ENCODE assay signal across 21 cellular contexts in the genomic region with DNA sequence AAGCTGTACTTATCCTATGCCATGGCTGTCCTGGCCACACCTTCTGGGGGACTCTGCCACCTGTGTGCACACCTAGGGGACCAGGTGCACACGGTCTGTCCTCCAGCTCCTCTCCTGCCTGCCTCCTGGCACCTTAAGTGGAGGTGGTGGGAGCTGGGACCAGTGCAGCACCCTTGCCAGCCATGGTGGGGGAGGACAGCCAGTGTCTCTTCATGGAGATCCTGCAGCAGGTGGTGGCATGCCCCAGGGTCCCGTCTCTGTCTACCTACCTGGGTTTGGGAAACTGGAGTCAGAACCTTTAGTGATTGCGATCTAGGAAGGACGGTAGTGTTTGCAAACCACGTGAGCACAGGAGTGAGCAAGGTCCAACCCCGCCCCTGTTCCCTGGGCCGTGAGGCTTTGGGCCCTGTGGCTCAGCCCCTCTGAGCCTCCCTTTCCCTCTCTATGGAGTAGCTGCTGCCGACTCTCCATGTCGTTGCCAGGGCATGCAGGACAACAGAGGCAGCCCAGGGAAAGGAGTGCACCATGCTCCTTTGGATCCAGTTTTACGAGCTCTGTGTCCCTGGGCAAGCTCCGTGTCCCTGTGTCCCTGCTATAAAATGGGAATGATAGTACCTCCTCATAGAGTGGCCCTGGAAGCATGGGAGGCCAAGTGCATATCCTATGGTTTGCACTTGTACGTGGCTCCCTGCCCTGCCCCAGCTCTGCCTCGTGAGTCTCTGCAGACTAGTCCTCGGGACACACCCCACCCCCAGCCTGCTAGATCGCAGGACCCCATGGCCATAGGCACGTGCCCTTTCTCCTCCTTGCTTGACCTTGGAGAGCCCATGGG. TPM values are rescaled to one million over a fixed set of nuclear protein-coding genes. Genes with fewer than 3 reads are reported as not detected.
DNase-seq lines count a peak whose midpoint lies in the region; ATAC-seq and TF ChIP-seq lines count a peak whose summit lies in the region.
"Had no signal": no experiment of that assay in that cellular context is flagged by ENCODE, and none has a peak within 500 bp of the region (broad histone marks: within the 10 kb centered on the region; RNA-seq: fewer than 3 reads in every experiment).

No MANE protein-coding gene starts in this region.

- no TSS peak for BruUV-seq in mammary epithelial cell (replicated peaks; lab: Mats Ljungman, UMichigan)

- no peak for TF ChIP-seq CTCF in breast epithelium (IDR thresholded peaks at IDR 0.05)
- TF ChIP-seq CTCF in mammary epithelial cell (conservative IDR thresholded peaks at IDR 0.05 in 1 of 2, IDR thresholded peaks at IDR 0.05 in 1 of 2; ENCODE audit: extremely low read depth in 1 of 2, insufficient read depth in 1 of 2, low read depth in 1 of 2, low read length in 2 of 2) = no peak
- no peak for TF ChIP-seq CTCF in dorsolateral prefrontal cortex (IDR thresholded peaks at IDR 0.05 in 54 of 56, conservative IDR thresholded peaks at IDR 0.05 in 2 of 56; ENCODE audit: low read depth in 1 of 56, partially characterized antibody in 56 of 56)
- TF ChIP-seq CTCF in lower lobe of right lung (IDR thresholded peaks at IDR 0.05) = no peak
- TF ChIP-seq CTCF in tibial nerve (IDR thresholded peaks at IDR 0.05) = no peak

- intact Hi-C loops in breast epithelium (cut with DNase I; ENCODE audit: low total_unique reads) (no loop called here), mammary epithelial cell (cut with micrococcal nuclease) (no loop called here), dorsolateral prefrontal cortex (cut with DNase I) (no loop called here), lower lobe of right lung (cut with DNase I) (no loop called here)
- intact Hi-C loops in CD4-positive, alpha-beta memory T cell (cut with micrococcal nuclease) = no loop called here

- H3K27me3 ChIP-seq in breast epithelium (no peaks in the 10 kb centered on the region), mammary epithelial cell (ENCODE audit: insufficient read depth, low read length) (no peaks in the 10 kb centered on the region), dorsolateral prefrontal cortex (no peaks in the 10 kb centered on the region), lower lobe of right lung (ENCODE audit: low read depth) (peaks cover 8% of the 10 kb centered on the region), tibial nerve (no peaks in the 10 kb centered on the region)
- no peaks in the 10 kb centered on the region for H3K27me3 ChIP-seq in CD4-positive, alpha-beta memory T cell (ENCODE audit: insufficient read depth, low read length)
- H3K27me3 ChIP-seq: adrenal gland had no signal

- no peak overlapping the region for H3K4me2 ChIP-seq in mammary epithelial cell (ENCODE audit: insufficient read depth, low read depth, low read length)

- CTCF ChIA-PET in mammary epithelial cell (lab: Charles Lee; ENCODE audit: low non-redundant PET) = no interaction called here
- CTCF ChIA-PET in CD4-positive, alpha-beta memory T cell (lab: Charles Lee; ENCODE audit: partially characterized antibody) = interaction anchor here (5.1 kb wide), 1 partner anchor 13 kb away, joined by 34 read pairs; no protein-coding TSS in a partner anchor

- POLR2A ChIA-PET in CD4-positive, alpha-beta memory T cell (lab: Charles Lee; ENCODE audit: partially characterized antibody) = no interaction called here

- no peak for TF ChIP-seq EP300 in tibial nerve (IDR thresholded peaks at IDR 0.05)

- peaks cover 97% of the 10 kb centered on the region for H3K79me2 ChIP-seq in mammary epithelial cell (ENCODE audit: insufficient read depth, low read length)

- no peaks in the 10 kb centered on the region for H3K9me3 Mint-ChIP-seq in CD4-positive, alpha-beta memory T cell
- H3K9me3 Mint-ChIP-seq: activated T-helper 17 cell treated with anti-CD3 and anti-CD28 coated beads, Interleukin-2, amount 50 U/mL, for 72 hours; CD4-positive, CD25-positive, alpha-beta regulatory T cell; naive thymus-derived CD8-positive, alpha-beta T cell had no signal

- no peak overlapping the region for H3K4me3 ChIP-seq in breast epithelium
- no peak overlapping the region for H3K4me3 ChIP-seq in mammary epithelial cell (replicated peaks in 1 of 3; ENCODE audit: insufficient read depth in 1 of 3, low read depth in 2 of 3, low read length in 3 of 3)
- peak overlapping the region in 4 of 59 donors; percentile 5 to 18 (median 8) for H3K4me3 ChIP-seq in dorsolateral prefrontal cortex
- H3K4me3 ChIP-seq in lower lobe of right lung = no peak overlapping the region
- H3K4me3 ChIP-seq in tibial nerve = no peak overlapping the region
- no peak overlapping the region for H3K4me3 ChIP-seq in CD4-positive, alpha-beta memory T cell (ENCODE audit: low read length in 2 of 2)
- H3K4me3 ChIP-seq: adrenal gland had no signal

- TF ChIP-seq POLR2A in breast epithelium (IDR thresholded peaks at IDR 0.05) (no peak), tibial nerve (IDR thresholded peaks at IDR 0.05) (no peak)

- H3K9me3 ChIP-seq in breast epithelium = no peaks in the 10 kb centered on the region
- no peaks in the 10 kb centered on the region for H3K9me3 ChIP-seq in mammary epithelial cell (replicated peaks; ENCODE audit: insufficient read depth, low read length)
- no peaks in the 10 kb centered on the region for H3K9me3 ChIP-seq in lower lobe of right lung
- H3K9me3 ChIP-seq in tibial nerve = no peaks in the 10 kb centered on the region
- H3K9me3 ChIP-seq in CD4-positive, alpha-beta memory T cell (ENCODE audit: control insufficient read depth in 1 of 2, low read length in 2 of 2) = no peaks in the 10 kb centered on the region
- H3K9me3 ChIP-seq: adrenal gland had no signal

- H3K9ac ChIP-seq in mammary epithelial cell (ENCODE audit: insufficient read depth, low read length) = no peak overlapping the region

- peaks cover 0 to 33% of the 10 kb centered on the region in 2 donors for H3K4me1 ChIP-seq in breast epithelium
- H3K4me1 ChIP-seq in mammary epithelial cell (ENCODE audit: insufficient read depth, low read length) = peaks cover 80% of the 10 kb centered on the region
- peaks cover 35% of the 10 kb centered on the region for H3K4me1 ChIP-seq in lower lobe of right lung
- H3K4me1 ChIP-seq in tibial nerve = peaks cover 0 to 90% (median 66%) of the 10 kb centered on the region in 4 donors
- no peaks in the 10 kb centered on the region for H3K4me1 ChIP-seq in CD4-positive, alpha-beta memory T cell (ENCODE audit: insufficient read depth, low read length)

- H3K27me3 Mint-ChIP-seq in CD4-positive, alpha-beta memory T cell = peaks cover 7 to 14% of the 10 kb centered on the region in 2 donors

- peaks cover 0 to 1% (median 0%) of the 10 kb centered on the region in 4 donors for H3K4me1 Mint-ChIP-seq in CD4-positive, alpha-beta memory T cell
- H3K4me1 Mint-ChIP-seq: activated T-helper 17 cell treated with anti-CD3 and anti-CD28 coated beads, Interleukin-2, amount 50 U/mL, for 72 hours; CD4-positive, CD25-positive, alpha-beta regulatory T cell had no signal

- in situ Hi-C loops in mammary epithelial cell (cut with MboI; ENCODE audit: low sequenced_read_pairs in 2 of 2) = no loop called here

- no peaks in the 10 kb centered on the region for H4K20me1 ChIP-seq in mammary epithelial cell (ENCODE audit: insufficient read depth, low read length)

- dilution Hi-C loops in mammary epithelial cell (cut with HindIII; ENCODE audit: low sequenced_read_pairs) = no loop called here

- H2AFZ ChIP-seq in mammary epithelial cell (ENCODE audit: low read depth, low read length) = no peak overlapping the region

- H3K4me3 Mint-ChIP-seq in CD4-positive, alpha-beta memory T cell = no peak overlapping the region
- H3K4me3 Mint-ChIP-seq: activated T-helper 17 cell treated with anti-CD3 and anti-CD28 coated beads, Interleukin-2, amount 50 U/mL, for 72 hours; CD4-positive, CD25-positive, alpha-beta regulatory T cell; naive thymus-derived CD8-positive, alpha-beta T cell had no signal

- H3K27ac ChIP-seq in breast epithelium (peak overlapping the region; percentile 81 to 83), mammary epithelial cell (ENCODE audit: insufficient read depth, low read depth, low read length) (no peak overlapping the region), dorsolateral prefrontal cortex (peak overlapping the region in 56 of 59 donors; percentile 32 to 96 (median 90)), lower lobe of right lung (peak overlapping the region; percentile 76), tibial nerve (peak overlapping the region in 3 of 4 donors; percentile 75 to 95 (median 86))
- H3K27ac ChIP-seq in CD4-positive, alpha-beta memory T cell (ENCODE audit: low read depth, low read length) = no peak overlapping the region

- no peaks in the 10 kb centered on the region for H3K36me3 Mint-ChIP-seq in CD4-positive, alpha-beta memory T cell
- H3K36me3 Mint-ChIP-seq: CD4-positive, CD25-positive, alpha-beta regulatory T cell; naive thymus-derived CD8-positive, alpha-beta T cell had no signal

- 57% methylated on average over 15 of the region's 16 CpGs for WGBS in mammary epithelial cell (ENCODE audit: low coverage, missing lambda C conversion rate)
- 62 to 79% methylated on average over 12 to 16 of the region's 16 CpGs for WGBS in tibial nerve, 2 donors

- no peak for ATAC-seq in lower lobe of right lung
- no peak for ATAC-seq in HG03039 (IDR thresholded peaks at IDR 0.05; ENCODE audit: unreplicated experiment)
- ATAC-seq: activated T-helper 17 cell treated with anti-CD3 and anti-CD28 coated beads, Interleukin-2, amount 50 U/mL, for 72 hours; naive thymus-derived CD8-positive, alpha-beta T cell had no signal

- H3K36me3 ChIP-seq in breast epithelium = no peaks in the 10 kb centered on the region
- no peaks in the 10 kb centered on the region for H3K36me3 ChIP-seq in mammary epithelial cell (ENCODE audit: insufficient read depth, low read length)
- H3K36me3 ChIP-seq in lower lobe of right lung = no peaks in the 10 kb centered on the region
- no peaks in the 10 kb centered on the region for H3K36me3 ChIP-seq in tibial nerve
- no peaks in the 10 kb centered on the region for H3K36me3 ChIP-seq in CD4-positive, alpha-beta memory T cell (ENCODE audit: insufficient read depth, low read length)
- H3K36me3 ChIP-seq: adrenal gland had no signal

- no peak overlapping the region for H3K27ac Mint-ChIP-seq in CD4-positive, alpha-beta memory T cell
- H3K27ac Mint-ChIP-seq: activated T-helper 17 cell treated with anti-CD3 and anti-CD28 coated beads, Interleukin-2, amount 50 U/mL, for 72 hours had no signal

- DNase-seq in breast epithelium (ENCODE audit: low spot score in 2 of 2) = no peak
- DNase-seq in mammary epithelial cell = no peak
- DNase-seq in dorsolateral prefrontal cortex = no peak
- DNase-seq in lower lobe of right lung = no peak
- no peak for DNase-seq in tibial nerve (ENCODE audit: low spot score in 2 of 2)
- no peak for DNase-seq in T-helper 9 cell
- no peak for DNase-seq in CD4-positive, alpha-beta memory T cell
- DNase-seq: 8988T; activated CD8-positive, alpha-beta memory T cell treated with anti-CD3 and anti-CD28 coated beads for 24 hours; adrenal gland; CD4-positive, CD25-positive, alpha-beta regulatory T cell; EL; head of caudate nucleus; naive thymus-derived CD8-positive, alpha-beta T cell; NCI-H2107; NCI-H748 treated with DMSO at 0.1 percent for 48 hours had no signal

RNA-seq across cellular contexts. Expression of gene ADGRG1, which starts 7.1 kb away (rescaled TPM):
- total RNA-seq in breast epithelium (10 to 100 TPM in 2 of 3 donors, 1 to 10 TPM in 1; 9.4 to 54.1 (median 34.0) TPM), mammary epithelial cell (100 to 1,000 TPM; 195 to 196 TPM), dorsolateral prefrontal cortex (100 to 1,000 TPM in 117 of 120 experiments, 10 to 100 TPM in 3; 82.9 to 344 (median 153) TPM), lower lobe of right lung (37.9 TPM), tibial nerve (10 to 100 TPM in 3 of 4 donors, 1 to 10 TPM in 1; 9.0 to 59.4 (median 41.8) TPM)
- 125 TPM for polyA plus RNA-seq in mammary epithelial cell
- polyA minus RNA-seq in mammary epithelial cell = 186 TPM
- total RNA-seq in CD4-positive, alpha-beta memory T cell = under 1 TPM; 0.33 to 0.41 TPM
- under 1 TPM in 1 of 2 donors, not detected in 1; 0.53 TPM for polyA plus RNA-seq in CD4-positive, alpha-beta memory T cell

RNA-seq across cellular contexts. Expression of gene ADGRG3, which starts 32.6 kb away (rescaled TPM):
- total RNA-seq in breast epithelium = 1 to 10 TPM in 2 of 3 donors, under 1 TPM in 1; 0.64 to 5.2 (median 1.6) TPM
- total RNA-seq in mammary epithelial cell = not detected
- not detected for polyA plus RNA-seq in mammary epithelial cell
- not detected for polyA minus RNA-seq in mammary epithelial cell
- 1 to 10 TPM in 31 of 120 experiments, under 1 TPM in 54, not detected in 35; 0.11 to 5.1 (median 0.77) TPM for total RNA-seq in dorsolateral prefrontal cortex
- total RNA-seq in lower lobe of right lung = 7.7 TPM
- total RNA-seq in tibial nerve = 1 to 10 TPM in 1 of 4 donors, under 1 TPM in 2, not detected in 1; 0.21 to 1.8 (median 0.90) TPM
- not detected for total RNA-seq in CD4-positive, alpha-beta memory T cell
- polyA plus RNA-seq in CD4-positive, alpha-beta memory T cell = not detected
- total RNA-seq: activated T-helper 17 cell treated with anti-CD3 and anti-CD28 coated beads, Interleukin-2, amount 50 U/mL, for 72 hours; naive thymus-derived CD8-positive, alpha-beta T cell; RPMI7951 had no signal
- polyA plus RNA-seq: CD4-positive, CD25-positive, alpha-beta regulatory T cell; keratinocyte; naive thymus-derived CD8-positive, alpha-beta T cell had no signal

RNA-seq across cellular contexts. Expression of gene DRC7, which starts 59.1 kb away (rescaled TPM):
- total RNA-seq in breast epithelium (1 to 10 TPM in 1 of 3 donors, not detected in 2; 1.5 TPM), mammary epithelial cell (not detected), dorsolateral prefrontal cortex (1 to 10 TPM in 77 of 120 experiments, under 1 TPM in 35, not detected in 8; 0.32 to 5.3 (median 1.4) TPM), lower lobe of right lung (4.3 TPM), tibial nerve (1 to 10 TPM in 1 of 4 donors, under 1 TPM in 1, not detected in 2; 0.22 to 2.1 TPM)
- polyA plus RNA-seq in mammary epithelial cell = 0.07 TPM
- polyA minus RNA-seq in mammary epithelial cell = not detected
- total RNA-seq in CD4-positive, alpha-beta memory T cell = not detected
- not detected for polyA plus RNA-seq in CD4-positive, alpha-beta memory T cell
- total RNA-seq: activated T-helper 17 cell treated with anti-CD3 and anti-CD28 coated beads, Interleukin-2, amount 50 U/mL, for 72 hours; adrenal gland; CD4-positive, CD25-positive, alpha-beta regulatory T cell; epithelial cell of proximal tubule; naive thymus-derived CD8-positive, alpha-beta T cell; RPMI7951 had no signal
- polyA plus RNA-seq: CD4-positive, CD25-positive, alpha-beta regulatory T cell; keratinocyte; naive thymus-derived CD8-positive, alpha-beta T cell had no signal

Comparison
In these comparisons a context has a peak if more than half of its experiments do, and no peak if none do; other contexts are left out.
1. H3K27ac ChIP-seq: peak in breast epithelium (2 of 2), dorsolateral prefrontal cortex (56 of 59), lower lobe of right lung (single experiment) and tibial nerve (3 of 4); none in mammary epithelial cell (single experiment) and CD4-positive, alpha-beta memory T cell (single experiment).
2. RNA of gene ADGRG1, which starts 7.1 kb away (total RNA-seq): 195 to 196 TPM in mammary epithelial cell, 82.9 to 344 TPM in dorsolateral prefrontal cortex, 9.0 to 59.4 TPM in tibial nerve, 37.9 TPM in lower lobe of right lung (single experiment) and 9.4 to 54.1 TPM in breast epithelium; 0.33 to 0.41 TPM in CD4-positive, alpha-beta memory T cell; every median in the first group is over 4 times any median in the second.